8 cellular contexts compared by ENCODE assay signal in the genomic region with DNA sequence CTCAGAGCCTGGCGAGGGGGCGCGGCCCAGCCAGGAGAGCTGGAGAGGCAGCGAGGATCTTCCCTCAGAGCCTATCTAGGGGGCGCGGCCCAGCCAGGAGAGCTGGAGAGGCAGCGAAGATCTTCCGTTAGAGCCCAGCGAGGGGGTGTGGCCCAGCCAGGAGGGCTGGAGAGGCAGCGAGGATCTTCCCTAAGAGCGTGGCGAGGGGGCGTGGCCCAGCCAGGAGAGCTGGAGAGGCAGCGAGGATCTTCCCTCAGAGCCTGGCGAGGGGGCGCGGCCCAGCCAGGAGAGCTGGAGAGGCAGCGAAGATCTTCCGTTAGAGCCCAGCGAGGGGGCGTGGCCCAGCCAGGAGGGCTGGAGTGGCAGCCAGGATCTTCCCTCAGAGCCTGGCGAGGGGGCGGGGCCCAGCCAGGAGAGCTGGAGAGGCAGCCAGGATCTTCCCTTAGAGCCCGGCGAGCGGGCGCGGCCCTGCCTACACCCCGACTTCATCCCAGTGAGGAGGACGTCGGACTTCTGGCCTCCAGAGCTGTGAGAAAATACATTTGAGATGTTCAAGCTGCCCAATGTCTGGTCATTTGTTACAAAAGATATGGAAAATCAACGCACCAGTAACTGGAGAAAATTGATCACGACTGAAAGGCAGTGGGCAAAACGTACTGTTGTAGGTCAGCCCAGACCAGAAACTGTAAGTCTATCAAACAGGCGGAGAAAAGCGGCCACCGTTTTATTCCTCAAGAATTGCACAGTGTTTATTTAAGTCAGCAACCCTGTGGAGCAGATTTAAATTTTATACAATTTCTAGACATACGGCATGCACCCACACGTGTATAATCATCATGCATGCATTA.
DNase-seq lines count a peak whose midpoint lies in the region; ATAC-seq, FAIRE-seq and TF ChIP-seq lines count a peak whose summit lies in the region.

No MANE protein-coding gene starts in this region.

- intact Hi-C loops in heart right ventricle (cut with DNase I): no loop called here
- intact Hi-C loops in pancreas (cut with DNase I): no loop called here
- intact Hi-C loops in uterus (cut with DNase I; ENCODE audit: low total_unique reads): no loop called here

- TF ChIP-seq CTCF in Peyer's patch (IDR thresholded peaks at IDR 0.05) (no peak), heart right ventricle (IDR thresholded peaks at IDR 0.05) (no peak), pancreas (IDR thresholded peaks at IDR 0.05) (no peak), uterus (IDR thresholded peaks at IDR 0.05) (no peak)

- FAIRE-seq in pancreas (lab: Jason Lieb, UNC): peak; percentile 98

- 3 to 4% methylated on average over 39 of the region's 39 CpGs for WGBS in heart right ventricle, 2 donors
- WGBS in pancreas, 2 donors: 2 to 4% methylated on average over 37 to 39 of the region's 39 CpGs

- no peak overlapping the region for H3K27ac ChIP-seq in HUES6 (ENCODE audit: low read depth, low read length)
- H3K27ac ChIP-seq in Peyer's patch: no peak overlapping the region
- H3K27ac ChIP-seq in heart right ventricle: peak overlapping the region in 2 of 10 donors; percentile 10 to 22
- H3K27ac ChIP-seq in pancreas: peak overlapping the region in 2 of 4 donors; percentile 51 to 69
- peak overlapping the region; percentile 79 to 90 for H3K27ac ChIP-seq in uterus

- DNase-seq in ELR (ENCODE audit: low read depth) (peak; percentile 93), Peyer's patch (peak; percentile 63 to 79 (median 68)), amniotic stem cell (lab: John Stamatoyannopoulos, UW) (peak; percentile 91), heart right ventricle (peak; percentile 43 to 77), pancreas (peak; percentile 81 to 91 (median 88)), uterus (peak; percentile 89 to 94), UCSD-AML1 (lab: John Stamatoyannopoulos, UW; ENCODE audit: unreplicated experiment) (no peak)

- H3K27me3 ChIP-seq in HUES6 (ENCODE audit: control insufficient read depth, insufficient read depth, low read length) (no peaks in the 10 kb centered on the region), Peyer's patch (no peaks in the 10 kb centered on the region), heart right ventricle (peaks cover 0 to 57% (median 8%) of the 10 kb centered on the region in 7 donors), pancreas (peaks cover 0 to 14% (median 0%) of the 10 kb centered on the region in 4 donors), uterus (no peaks in the 10 kb centered on the region)

- no peaks in the 10 kb centered on the region for H3K9me3 ChIP-seq in HUES6 (ENCODE audit: control insufficient read depth, insufficient read depth, low read depth, low read length)
- no peaks in the 10 kb centered on the region for H3K9me3 ChIP-seq in Peyer's patch
- peaks cover 0 to 9% (median 0%) of the 10 kb centered on the region in 11 donors for H3K9me3 ChIP-seq in heart right ventricle
- no peaks in the 10 kb centered on the region for H3K9me3 ChIP-seq in pancreas
- no peaks in the 10 kb centered on the region for H3K9me3 ChIP-seq in uterus

- H3K4me1 ChIP-seq in HUES6 (ENCODE audit: control insufficient read depth, insufficient read depth, low read length): peaks cover 18% of the 10 kb centered on the region
- peaks cover 0 to 13% (median 2%) of the 10 kb centered on the region in 4 donors for H3K4me1 ChIP-seq in Peyer's patch
- peaks cover 0 to 16% (median 13%) of the 10 kb centered on the region in 9 donors for H3K4me1 ChIP-seq in heart right ventricle
- no peaks in the 10 kb centered on the region for H3K4me1 ChIP-seq in pancreas
- no peaks in the 10 kb centered on the region for H3K4me1 ChIP-seq in uterus

- no peaks in the 10 kb centered on the region for H3K36me3 ChIP-seq in HUES6 (ENCODE audit: control insufficient read depth, insufficient read depth, low read length)
- no peaks in the 10 kb centered on the region for H3K36me3 ChIP-seq in Peyer's patch
- H3K36me3 ChIP-seq in heart right ventricle: no peaks in the 10 kb centered on the region
- H3K36me3 ChIP-seq in pancreas: no peaks in the 10 kb centered on the region
- no peaks in the 10 kb centered on the region for H3K36me3 ChIP-seq in uterus

- ATAC-seq in heart right ventricle: peak in 4 of 8 donors; percentile 52 to 71 (median 66)
- ATAC-seq in pancreas: peak; percentile 46 to 89 (median 77)

- peak overlapping the region; percentile 74 for H3K4me3 ChIP-seq in HUES6 (ENCODE audit: low read depth, low read length)
- H3K4me3 ChIP-seq in Peyer's patch: peak overlapping the region; percentile 24 to 62 (median 46)
- peak overlapping the region; percentile 8 to 60 (median 52) for H3K4me3 ChIP-seq in heart right ventricle
- H3K4me3 ChIP-seq in pancreas: peak overlapping the region; percentile 19 to 49 (median 36)
- H3K4me3 ChIP-seq in uterus: peak overlapping the region; percentile 33 to 51

- peak overlapping the region; percentile 49 for H3K9ac ChIP-seq in HUES6 (ENCODE audit: low read length)

- no peak for TF ChIP-seq POLR2A in Peyer's patch (IDR thresholded peaks at IDR 0.05)
- peak in 1 of 2 donors; percentile 21 for TF ChIP-seq POLR2A in uterus (IDR thresholded peaks at IDR 0.05)

Comparison
In these comparisons a context has a peak if more than half of its experiments do, and no peak if none do; other contexts are left out.
1. H3K27ac ChIP-seq: peak in uterus (2 of 2); none in HUES6 (single experiment) and Peyer's patch (0 of 4).
2. Peak in every context shown above with its lines, with median percentiles within 50 percentile points of each other: H3K4me3 ChIP-seq.